26 cellular contexts compared by ENCODE assay signal in the genomic region with DNA sequence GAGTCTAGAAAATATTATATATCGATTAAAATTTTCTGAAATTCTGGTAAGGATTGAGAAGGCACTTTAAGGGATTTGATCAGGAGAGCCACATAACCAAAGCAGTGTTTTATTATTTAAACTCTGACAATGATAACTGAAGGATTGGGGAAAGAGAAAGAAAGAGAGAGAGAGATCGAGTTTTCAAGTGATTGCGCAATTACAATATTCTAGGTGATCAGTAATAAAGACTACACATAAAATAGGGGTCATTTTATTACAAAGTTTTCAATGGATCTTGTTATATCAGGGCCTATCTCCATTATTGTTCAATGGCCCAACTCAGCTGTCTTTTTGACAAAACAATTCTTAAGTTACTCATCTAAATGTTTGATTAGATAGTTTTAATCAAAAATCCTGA.
"Had no signal": no experiment of that assay in that cellular context is flagged by ENCODE, and none has a peak within 500 bp of the region (broad histone marks: within the 10 kb centered on the region; RNA-seq: fewer than 3 reads in every experiment).

No MANE protein-coding gene starts in this region.

- H3K4me1 ChIP-seq: esophagus squamous epithelium, gastrocnemius medialis, heart right ventricle, left lung, lower lobe of right lung had no signal

- DNase-seq: cortex of kidney; effector CD8-positive, alpha-beta T cell; effector memory CD8-positive, alpha-beta T cell; endodermal cell; erythroblast; esophagus squamous epithelium; foreskin fibroblast; foreskin melanocyte; gastrocnemius medialis; glutamatergic neuron; head of caudate nucleus; heart right ventricle; hippocampal formation; left cardiac atrium; left lung; left ventricle myocardium superior; lower lobe of right lung; mesenchymal stem cell; mucosa of descending colon; naive B cell; naive thymus-derived CD8-positive, alpha-beta T cell had no signal

- H3K4me3 ChIP-seq: esophagus squamous epithelium, gastrocnemius medialis, heart right ventricle, left lung, lower lobe of right lung, mucosa of descending colon had no signal

- H3K27me3 ChIP-seq: esophagus squamous epithelium, gastrocnemius medialis, heart right ventricle, left lung had no signal

- H3K36me3 ChIP-seq: esophagus squamous epithelium, gastrocnemius medialis, heart right ventricle, left lung, lower lobe of right lung had no signal

- H3K9me3 ChIP-seq: esophagus squamous epithelium, gastrocnemius medialis, heart right ventricle, left lung, lower lobe of right lung, mucosa of descending colon had no signal

- ATAC-seq: effector memory CD8-positive, alpha-beta T cell; esophagus mucosa; gastrocnemius medialis; heart right ventricle; left cardiac atrium; left lung; left ventricle myocardium superior; lower lobe of right lung; mucosa of descending colon; naive thymus-derived CD8-positive, alpha-beta T cell had no signal

- FAIRE-seq: endometrium, islet of Langerhans, keratinocyte had no signal

- H3K27ac ChIP-seq: epithelial cell of prostate, esophagus squamous epithelium, gastrocnemius medialis, heart right ventricle, left lung, lower lobe of right lung had no signal
